In the genomic region with DNA sequence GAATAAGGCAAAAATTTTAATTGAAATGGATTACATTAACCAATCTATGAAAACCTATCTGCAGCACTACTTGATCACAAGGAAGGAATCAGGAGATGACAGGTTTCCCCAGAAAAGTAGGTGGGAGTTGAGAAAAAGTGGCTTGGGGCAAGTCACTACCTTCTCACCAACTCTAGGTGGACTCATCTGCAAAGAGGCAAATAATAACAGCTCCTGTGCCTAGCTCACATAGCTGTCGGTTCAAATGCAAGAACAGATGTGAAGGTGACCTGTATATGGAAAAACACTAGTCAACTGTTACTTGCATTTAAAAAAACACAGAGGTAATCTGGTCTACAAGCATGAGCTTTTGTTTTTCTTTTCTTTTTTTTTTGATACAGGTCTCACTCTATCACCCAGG, we compare ENCODE assay signal across 1 cellular context.
TF ChIP-seq lines count a peak whose summit lies in the region.

No MANE protein-coding gene starts in this region.

TF ChIP-seq in H1, 55 proteins besides CTCF, POLR2A, EP300 and RAD21 (continued from another document):
- TF ChIP-seq, protein P1, sequence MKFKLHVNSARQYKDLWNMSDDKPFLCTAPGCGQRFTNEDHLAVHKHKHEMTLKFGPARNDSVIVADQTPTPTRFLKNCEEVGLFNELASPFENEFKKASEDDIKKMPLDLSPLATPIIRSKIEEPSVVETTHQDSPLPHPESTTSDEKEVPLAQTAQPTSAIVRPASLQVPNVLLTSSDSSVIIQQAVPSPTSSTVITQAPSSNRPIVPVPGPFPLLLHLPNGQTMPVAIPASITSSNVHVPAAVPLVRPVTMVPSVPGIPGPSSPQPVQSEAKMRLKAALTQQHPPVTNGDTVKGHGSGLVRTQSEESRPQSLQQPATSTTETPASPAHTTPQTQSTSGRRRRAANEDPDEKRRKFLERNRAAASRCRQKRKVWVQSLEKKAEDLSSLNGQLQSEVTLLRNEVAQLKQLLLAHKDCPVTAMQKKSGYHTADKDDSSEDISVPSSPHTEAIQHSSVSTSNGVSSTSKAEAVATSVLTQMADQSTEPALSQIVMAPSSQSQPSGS (IDR thresholded peaks at IDR 0.05; ENCODE audit: low read length): no peak
- TF ChIP-seq, protein P2, sequence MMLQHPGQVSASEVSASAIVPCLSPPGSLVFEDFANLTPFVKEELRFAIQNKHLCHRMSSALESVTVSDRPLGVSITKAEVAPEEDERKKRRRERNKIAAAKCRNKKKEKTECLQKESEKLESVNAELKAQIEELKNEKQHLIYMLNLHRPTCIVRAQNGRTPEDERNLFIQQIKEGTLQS (IDR thresholded peaks at IDR 0.05; ENCODE audit: insufficient read depth, low read depth, low read length): no peak
- TF ChIP-seq NANOG (IDR thresholded peaks at IDR 0.05; ENCODE audit: insufficient read depth, low read depth, low read length, poor library complexity, severe bottlenecking) (no peak), SP2 (IDR thresholded peaks at IDR 0.05; ENCODE audit: low read length) (no peak), SIRT6 (IDR thresholded peaks at IDR 0.05; ENCODE audit: low read length) (no peak), JUND (IDR thresholded peaks at IDR 0.05; ENCODE audit: low read length) (no peak), SIN3A (conservative IDR thresholded peaks at IDR 0.05 in 1 of 2, IDR thresholded peaks at IDR 0.05 in 1 of 2; ENCODE audit: low read depth in 1 of 2, low read length in 2 of 2) (no peak)
- TF ChIP-seq, protein P3, sequence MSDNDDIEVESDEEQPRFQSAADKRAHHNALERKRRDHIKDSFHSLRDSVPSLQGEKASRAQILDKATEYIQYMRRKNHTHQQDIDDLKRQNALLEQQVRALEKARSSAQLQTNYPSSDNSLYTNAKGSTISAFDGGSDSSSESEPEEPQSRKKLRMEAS (IDR thresholded peaks at IDR 0.05): no peak
